ENCODE assay signal across 1 cellular context in the genomic region with DNA sequence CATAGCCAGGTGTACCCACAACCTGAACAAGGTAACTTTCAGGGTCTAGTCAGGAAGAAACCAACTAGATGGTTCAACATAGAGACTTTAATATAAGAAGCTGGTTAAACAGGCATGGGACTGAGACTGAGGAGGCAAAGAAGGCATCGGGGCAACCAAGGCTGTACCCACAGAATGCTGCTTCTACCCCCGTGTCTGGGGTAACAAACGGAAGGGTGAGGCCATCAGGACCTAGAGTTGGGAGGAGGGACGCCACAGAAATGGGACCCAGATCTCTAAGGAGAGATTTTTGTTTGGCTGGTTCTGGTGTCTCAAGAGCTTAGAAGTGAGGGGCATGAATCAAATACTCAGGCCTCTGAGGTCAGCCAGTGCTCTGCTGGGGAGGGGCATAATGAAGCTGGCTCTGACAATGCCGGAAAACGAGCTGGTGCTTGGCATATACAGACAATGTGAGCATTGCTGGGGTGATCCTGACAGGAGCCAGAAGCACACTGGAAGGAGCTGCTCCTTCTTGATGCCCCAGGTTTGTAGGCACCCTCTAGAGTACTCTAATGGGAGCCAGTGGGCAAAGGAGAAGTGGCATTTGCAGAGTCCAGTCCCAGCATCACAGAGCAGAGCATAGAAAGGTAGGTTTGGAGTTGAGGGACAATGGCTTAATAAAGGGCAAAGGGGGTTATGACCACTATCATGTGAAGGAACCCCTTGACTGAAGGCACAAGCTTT.
TF ChIP-seq lines count a peak whose summit lies in the region.

No MANE protein-coding gene starts in this region.

TF ChIP-seq in HepG2, 621 proteins besides CTCF, POLR2A, EP300 and RAD21 (continued from another document and continues in another):
- TF ChIP-seq, protein P1, sequence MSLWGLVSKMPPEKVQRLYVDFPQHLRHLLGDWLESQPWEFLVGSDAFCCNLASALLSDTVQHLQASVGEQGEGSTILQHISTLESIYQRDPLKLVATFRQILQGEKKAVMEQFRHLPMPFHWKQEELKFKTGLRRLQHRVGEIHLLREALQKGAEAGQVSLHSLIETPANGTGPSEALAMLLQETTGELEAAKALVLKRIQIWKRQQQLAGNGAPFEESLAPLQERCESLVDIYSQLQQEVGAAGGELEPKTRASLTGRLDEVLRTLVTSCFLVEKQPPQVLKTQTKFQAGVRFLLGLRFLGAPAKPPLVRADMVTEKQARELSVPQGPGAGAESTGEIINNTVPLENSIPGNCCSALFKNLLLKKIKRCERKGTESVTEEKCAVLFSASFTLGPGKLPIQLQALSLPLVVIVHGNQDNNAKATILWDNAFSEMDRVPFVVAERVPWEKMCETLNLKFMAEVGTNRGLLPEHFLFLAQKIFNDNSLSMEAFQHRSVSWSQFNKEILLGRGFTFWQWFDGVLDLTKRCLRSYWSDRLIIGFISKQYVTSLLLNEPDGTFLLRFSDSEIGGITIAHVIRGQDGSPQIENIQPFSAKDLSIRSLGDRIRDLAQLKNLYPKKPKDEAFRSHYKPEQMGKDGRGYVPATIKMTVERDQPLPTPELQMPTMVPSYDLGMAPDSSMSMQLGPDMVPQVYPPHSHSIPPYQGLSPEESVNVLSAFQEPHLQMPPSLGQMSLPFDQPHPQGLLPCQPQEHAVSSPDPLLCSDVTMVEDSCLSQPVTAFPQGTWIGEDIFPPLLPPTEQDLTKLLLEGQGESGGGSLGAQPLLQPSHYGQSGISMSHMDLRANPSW (CRISPR knock-in tag; IDR thresholded peaks at IDR 0.05; ENCODE audit: borderline replicate concordance), result no peak
- TF ChIP-seq ZNF737 (CRISPR knock-in tag; IDR thresholded peaks at IDR 0.05; ENCODE audit: borderline replicate concordance) (no peak), ZNF512B (CRISPR knock-in tag; IDR thresholded peaks at IDR 0.05; ENCODE audit: borderline replicate concordance) (no peak), ISX (CRISPR knock-in tag; conservative IDR thresholded peaks at IDR 0.05) (no peak), SOX6 (IDR thresholded peaks at IDR 0.05) (no peak), SOX6 (CRISPR knock-in tag; IDR thresholded peaks at IDR 0.05) (no peak), ZNF207 (IDR thresholded peaks at IDR 0.05; ENCODE audit: borderline replicate concordance) (no peak), ZNF20 (CRISPR knock-in tag; IDR thresholded peaks at IDR 0.05) (no peak), ZMYM3 (CRISPR knock-in tag; IDR thresholded peaks at IDR 0.05) (peak; percentile 7; the same call in 1 of the 2 replicates), ZNF30 (CRISPR knock-in tag; IDR thresholded peaks at IDR 0.05) (no peak), NFKBIZ (CRISPR knock-in tag; IDR thresholded peaks at IDR 0.05) (no peak), KLF11 (CRISPR knock-in tag; IDR thresholded peaks at IDR 0.05) (no peak), FOXA3 (CRISPR knock-in tag; IDR thresholded peaks at IDR 0.05) (no peak), ZNF292 (CRISPR knock-in tag; IDR thresholded peaks at IDR 0.05; ENCODE audit: borderline replicate concordance, low read depth) (no peak), FOXP1 (IDR thresholded peaks at IDR 0.05) (no peak), FOXP1 (CRISPR knock-in tag; IDR thresholded peaks at IDR 0.05) (no peak), ZNF768 (CRISPR knock-in tag; IDR thresholded peaks at IDR 0.05) (no peak), PHB2 (IDR thresholded peaks at IDR 0.05; ENCODE audit: partially characterized antibody) (no peak), ERF (CRISPR knock-in tag; IDR thresholded peaks at IDR 0.05) (0 out of 2 replicates have a peak, but pooled peaks have one; percentile 9), ZNF24 (IDR thresholded peaks at IDR 0.05) (0 out of 2 replicates have a peak, but pooled peaks have one; percentile 0), ATF3 (CRISPR knock-in tag; IDR thresholded peaks at IDR 0.05) (no peak), ZNF34 (CRISPR knock-in tag; IDR thresholded peaks at IDR 0.05; ENCODE audit: borderline replicate concordance) (no peak), HDAC1 (CRISPR knock-in tag; IDR thresholded peaks at IDR 0.05) (no peak), SCMH1 (CRISPR knock-in tag; IDR thresholded peaks at IDR 0.05; ENCODE audit: borderline replicate concordance) (no peak)
- TF ChIP-seq, protein P2, sequence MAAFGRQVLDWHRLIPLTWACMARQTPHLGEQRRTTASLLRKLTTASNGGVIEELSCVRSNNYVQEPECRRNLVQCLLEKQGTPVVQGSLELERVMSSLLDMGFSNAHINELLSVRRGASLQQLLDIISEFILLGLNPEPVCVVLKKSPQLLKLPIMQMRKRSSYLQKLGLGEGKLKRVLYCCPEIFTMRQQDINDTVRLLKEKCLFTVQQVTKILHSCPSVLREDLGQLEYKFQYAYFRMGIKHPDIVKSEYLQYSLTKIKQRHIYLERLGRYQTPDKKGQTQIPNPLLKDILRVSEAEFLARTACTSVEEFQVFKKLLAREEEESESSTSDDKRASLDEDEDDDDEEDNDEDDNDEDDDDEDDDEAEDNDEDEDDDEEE (CRISPR knock-in tag; IDR thresholded peaks at IDR 0.05), result peak; percentile 80; the same call in 1 of the 2 replicates
- TF ChIP-seq, protein P3, sequence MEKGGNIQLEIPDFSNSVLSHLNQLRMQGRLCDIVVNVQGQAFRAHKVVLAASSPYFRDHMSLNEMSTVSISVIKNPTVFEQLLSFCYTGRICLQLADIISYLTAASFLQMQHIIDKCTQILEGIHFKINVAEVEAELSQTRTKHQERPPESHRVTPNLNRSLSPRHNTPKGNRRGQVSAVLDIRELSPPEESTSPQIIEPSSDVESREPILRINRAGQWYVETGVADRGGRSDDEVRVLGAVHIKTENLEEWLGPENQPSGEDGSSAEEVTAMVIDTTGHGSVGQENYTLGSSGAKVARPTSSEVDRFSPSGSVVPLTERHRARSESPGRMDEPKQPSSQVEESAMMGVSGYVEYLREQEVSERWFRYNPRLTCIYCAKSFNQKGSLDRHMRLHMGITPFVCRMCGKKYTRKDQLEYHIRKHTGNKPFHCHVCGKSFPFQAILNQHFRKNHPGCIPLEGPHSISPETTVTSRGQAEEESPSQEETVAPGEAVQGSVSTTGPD (CRISPR knock-in tag; IDR thresholded peaks at IDR 0.05), result no peak
- TF ChIP-seq, protein P4, sequence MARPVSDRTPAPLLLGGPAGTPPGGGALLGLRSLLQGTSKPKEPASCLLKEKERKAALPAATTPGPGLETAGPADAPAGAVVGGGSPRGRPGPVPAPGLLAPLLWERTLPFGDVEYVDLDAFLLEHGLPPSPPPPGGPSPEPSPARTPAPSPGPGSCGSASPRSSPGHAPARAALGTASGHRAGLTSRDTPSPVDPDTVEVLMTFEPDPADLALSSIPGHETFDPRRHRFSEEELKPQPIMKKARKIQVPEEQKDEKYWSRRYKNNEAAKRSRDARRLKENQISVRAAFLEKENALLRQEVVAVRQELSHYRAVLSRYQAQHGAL (CRISPR knock-in tag; IDR thresholded peaks at IDR 0.05; ENCODE audit: not compliant biosample characterization), result no peak
- TF ChIP-seq, protein P5, sequence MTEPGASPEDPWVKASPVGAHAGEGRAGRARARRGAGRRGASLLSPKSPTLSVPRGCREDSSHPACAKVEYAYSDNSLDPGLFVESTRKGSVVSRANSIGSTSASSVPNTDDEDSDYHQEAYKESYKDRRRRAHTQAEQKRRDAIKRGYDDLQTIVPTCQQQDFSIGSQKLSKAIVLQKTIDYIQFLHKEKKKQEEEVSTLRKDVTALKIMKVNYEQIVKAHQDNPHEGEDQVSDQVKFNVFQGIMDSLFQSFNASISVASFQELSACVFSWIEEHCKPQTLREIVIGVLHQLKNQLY (CRISPR knock-in tag; IDR thresholded peaks at IDR 0.05), result no peak
- TF ChIP-seq, protein P6, sequence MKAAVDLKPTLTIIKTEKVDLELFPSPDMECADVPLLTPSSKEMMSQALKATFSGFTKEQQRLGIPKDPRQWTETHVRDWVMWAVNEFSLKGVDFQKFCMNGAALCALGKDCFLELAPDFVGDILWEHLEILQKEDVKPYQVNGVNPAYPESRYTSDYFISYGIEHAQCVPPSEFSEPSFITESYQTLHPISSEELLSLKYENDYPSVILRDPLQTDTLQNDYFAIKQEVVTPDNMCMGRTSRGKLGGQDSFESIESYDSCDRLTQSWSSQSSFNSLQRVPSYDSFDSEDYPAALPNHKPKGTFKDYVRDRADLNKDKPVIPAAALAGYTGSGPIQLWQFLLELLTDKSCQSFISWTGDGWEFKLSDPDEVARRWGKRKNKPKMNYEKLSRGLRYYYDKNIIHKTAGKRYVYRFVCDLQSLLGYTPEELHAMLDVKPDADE (CRISPR knock-in tag; IDR thresholded peaks at IDR 0.05), result no peak
- TF ChIP-seq, protein P7, sequence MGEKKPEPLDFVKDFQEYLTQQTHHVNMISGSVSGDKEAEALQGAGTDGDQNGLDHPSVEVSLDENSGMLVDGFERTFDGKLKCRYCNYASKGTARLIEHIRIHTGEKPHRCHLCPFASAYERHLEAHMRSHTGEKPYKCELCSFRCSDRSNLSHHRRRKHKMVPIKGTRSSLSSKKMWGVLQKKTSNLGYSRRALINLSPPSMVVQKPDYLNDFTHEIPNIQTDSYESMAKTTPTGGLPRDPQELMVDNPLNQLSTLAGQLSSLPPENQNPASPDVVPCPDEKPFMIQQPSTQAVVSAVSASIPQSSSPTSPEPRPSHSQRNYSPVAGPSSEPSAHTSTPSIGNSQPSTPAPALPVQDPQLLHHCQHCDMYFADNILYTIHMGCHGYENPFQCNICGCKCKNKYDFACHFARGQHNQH (CRISPR knock-in tag; IDR thresholded peaks at IDR 0.05), result no peak
- TF ChIP-seq, protein P8, sequence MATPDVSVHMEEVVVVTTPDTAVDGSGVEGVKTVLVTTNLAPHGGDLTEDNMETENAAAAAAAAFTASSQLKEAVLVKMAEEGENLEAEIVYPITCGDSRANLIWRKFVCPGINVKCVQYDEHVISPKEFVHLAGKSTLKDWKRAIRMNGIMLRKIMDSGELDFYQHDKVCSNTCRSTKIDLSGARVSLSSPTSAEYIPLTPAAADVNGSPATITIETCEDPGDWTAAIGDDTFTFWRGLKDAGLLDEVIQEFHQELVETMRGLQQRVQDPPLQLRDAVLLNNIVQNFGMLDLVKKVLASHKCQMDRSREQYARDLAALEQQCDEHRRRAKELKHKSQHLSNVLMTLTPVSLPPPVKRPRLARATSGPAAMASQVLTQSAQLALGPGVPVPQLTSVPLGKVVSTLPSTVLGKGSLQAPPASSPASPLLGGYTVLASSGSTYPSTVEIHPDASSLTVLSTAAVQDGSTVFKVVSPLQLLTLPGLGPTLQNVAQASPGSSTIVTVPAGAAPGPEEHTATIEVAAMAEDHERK (CRISPR knock-in tag; IDR thresholded peaks at IDR 0.05; ENCODE audit: low read depth), result no peak
